Comparison of ENCODE assay signal across 28 cellular contexts in the genomic region with DNA sequence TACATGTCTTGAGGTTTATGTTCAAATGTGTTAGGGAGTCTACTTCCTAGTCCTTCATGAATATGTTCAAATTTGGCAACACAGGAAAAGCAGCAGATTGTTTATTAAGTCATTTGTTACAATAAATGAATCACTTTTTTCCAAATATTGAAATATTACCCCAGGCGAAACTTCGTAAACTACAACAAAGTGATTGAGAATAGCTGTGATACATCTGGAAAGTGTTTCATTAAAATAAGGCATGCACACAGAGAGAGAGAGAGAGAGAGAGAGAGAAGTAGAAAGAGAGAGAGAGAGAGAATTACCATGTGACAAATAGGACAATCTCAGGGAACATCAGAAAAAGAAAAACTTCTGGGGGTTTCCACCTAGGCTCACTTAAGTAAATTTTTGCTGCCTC.
"Had no signal": no experiment of that assay in that cellular context is flagged by ENCODE, and none has a peak within 500 bp of the region (broad histone marks: within the 10 kb centered on the region; RNA-seq: fewer than 3 reads in every experiment).

No MANE protein-coding gene starts in this region.

- H3K9me3 ChIP-seq: left lung, lower lobe of right lung, mucosa of descending colon, pancreas, prostate gland, stomach, testis, tibial artery, upper lobe of right lung had no signal

- H3K27me3 ChIP-seq: left lung, pancreas, stomach, testis, tibial artery, upper lobe of right lung had no signal

- DNase-seq: hypothalamus; immature natural killer cell; kidney; left colon; left lung; lower lobe of right lung; mammary epithelial cell; midbrain; mucosa of descending colon; naive thymus-derived CD4-positive, alpha-beta T cell; nucleus accumbens; pancreas; posterior cingulate gyrus; retina; right cardiac atrium; stimulated activated CD4-positive, alpha-beta T cell treated with anti-CD3 and anti-CD28 coated beads, Interleukin-12 subunit alpha, Interleukin-12 subunit beta, amount 100 ng/mL, for 4 hours; stimulated activated CD4-positive, alpha-beta T cell treated with anti-CD3 and anti-CD28 coated beads, Interleukin-15, amount 100 ng/mL, for 24 hours; stimulated activated CD4-positive, alpha-beta T cell treated with anti-CD3 and anti-CD28 coated beads, Interleukin-2, amount 100 ng/mL, for 24 hours; stimulated activated CD4-positive, alpha-beta T cell treated with anti-CD3 and anti-CD28 coated beads, Interleukin-4, amount 100 ng/mL, for 1 hour; stimulated activated naive B cell treated with anti-CD40 and anti-IgM and Interleukin-4, amounts not matched to agents 10 μg/mL and 1 μg/mL and 100 μg/mL, for 72 hours; stimulated activated naive CD8-positive, alpha-beta T cell treated with anti-CD3 and anti-CD28 coated beads, Interleukin-15, Interleukin-2, amounts not matched to agents 100 U/mL and 50 U/mL, for 24 hours; stomach; testis; tibial artery; trophoblast cell; upper lobe of right lung had no signal

- H3K36me3 ChIP-seq: left lung, lower lobe of right lung, pancreas, prostate gland, stomach, tibial artery, upper lobe of right lung had no signal

- H3K4me3 ChIP-seq: left lung, lower lobe of right lung, mucosa of descending colon, pancreas, prostate gland, skin epidermis, stomach, testis, tibial artery, upper lobe of right lung had no signal

- H3K27ac ChIP-seq: left lung, lower lobe of right lung, pancreas, prostate gland, skin epidermis, stomach, testis, tibial artery, upper lobe of right lung had no signal

- H3K4me1 ChIP-seq: left lung, lower lobe of right lung, pancreas, prostate gland, stomach, testis, tibial artery, upper lobe of right lung had no signal
